ENCODE assay signal across 19 cellular contexts in genomic region chr16:89823087-89823823, GRCh38. TPM values are rescaled to one million over a fixed set of nuclear protein-coding genes. Genes with fewer than 3 reads are reported as not detected.
DNase-seq lines count a peak whose midpoint lies in the region; ATAC-seq, FAIRE-seq and TF ChIP-seq lines count a peak whose summit lies in the region.
"Had no signal": no experiment of that assay in that cellular context is flagged by ENCODE, and none has a peak within 500 bp of the region (broad histone marks: within the 10 kb centered on the region; RNA-seq: fewer than 3 reads in every experiment).

No MANE protein-coding gene starts in this region.

- DNase-seq in cardiac muscle cell (ENCODE audit: low read depth in 1 of 2, low spot score in 1 of 2) (no peak), left cardiac atrium (no peak), NCI-H2227 treated with DMSO at 0.1 percent for 48 hours (lab: John Stamatoyannopoulos, UW) (peak; percentile 6), WERI-Rb-1 (no peak), type B pancreatic cell (ENCODE audit: extremely low spot score, unreplicated experiment) (no peak), mesothelial cell of epicardium (ENCODE audit: low spot score in 2 of 2, unreplicated experiment in 2 of 2) (no peak), frontal cortex (ENCODE audit: low spot score in 2 of 2) (no peak)
- DNase-seq in activated naive CD4-positive, alpha-beta T cell treated with Interleukin-2 at 50 U/mL for 16 hours, result no peak
- DNase-seq: activated CD4-positive, alpha-beta memory T cell treated with anti-CD3 and anti-CD28 coated beads for 36 hours; activated T-cell treated with anti-CD3 and anti-CD28 coated beads, Interleukin-2, amount 50 U/mL, for 24 hours; CD4-positive, CD25-positive, alpha-beta regulatory T cell; dorsolateral prefrontal cortex; H9; natural killer cell; stimulated activated naive CD8-positive, alpha-beta T cell treated with anti-CD3 and anti-CD28 coated beads, Interleukin-15, amount 100 ng/mL, for 72 hours; uterus had no signal

- no peak for TF ChIP-seq CTCF in cardiac muscle cell (IDR thresholded peaks at IDR 0.05; ENCODE audit: low read depth, low read length)
- TF ChIP-seq CTCF in WERI-Rb-1 (IDR thresholded peaks at IDR 0.05; ENCODE audit: low read depth, low read length), result no peak
- TF ChIP-seq CTCF in type B pancreatic cell (conservative IDR thresholded peaks at IDR 0.05), result no peak
- TF ChIP-seq CTCF in mesothelial cell of epicardium (IDR thresholded peaks at IDR 0.05; ENCODE audit: unreplicated experiment), result no peak

- no peak for ATAC-seq in left cardiac atrium
- ATAC-seq: natural killer cell; stimulated activated naive CD8-positive, alpha-beta T cell treated with anti-CD3 and anti-CD28 coated beads, Interleukin-15, amount 100 ng/mL, for 72 hours had no signal

- H3K27ac Mint-ChIP-seq in type B pancreatic cell, result peak overlapping the region; percentile 65
- no peak overlapping the region for H3K27ac Mint-ChIP-seq in mesothelial cell of epicardium
- H3K27ac Mint-ChIP-seq: activated CD4-positive, alpha-beta memory T cell treated with anti-CD3 and anti-CD28 coated beads for 36 hours; activated T-cell treated with anti-CD3 and anti-CD28 coated beads, Interleukin-2, amount 50 U/mL, for 24 hours; CD4-positive, CD25-positive, alpha-beta regulatory T cell; H9; stimulated activated naive CD8-positive, alpha-beta T cell treated with anti-CD3 and anti-CD28 coated beads, Interleukin-15, amount 100 ng/mL, for 72 hours had no signal

- H3K36me3 ChIP-seq in cardiac muscle cell (no peaks in the 10 kb centered on the region), WERI-Rb-1 (no peaks in the 10 kb centered on the region)
- H3K36me3 ChIP-seq: esophagus muscularis mucosa, uterus had no signal

- H3K27me3 Mint-ChIP-seq in type B pancreatic cell (no peaks in the 10 kb centered on the region), mesothelial cell of epicardium (ENCODE audit: low read depth) (no peaks in the 10 kb centered on the region)

- H3K27me3 ChIP-seq in cardiac muscle cell, result no peaks in the 10 kb centered on the region
- no peaks in the 10 kb centered on the region for H3K27me3 ChIP-seq in WERI-Rb-1 (ENCODE audit: insufficient read depth, low read depth, severe bottlenecking)
- H3K27me3 ChIP-seq: dorsolateral prefrontal cortex, esophagus muscularis mucosa, uterus had no signal

- H3K4me1 ChIP-seq in cardiac muscle cell (ENCODE audit: low read depth), result peaks cover 10% of the 10 kb centered on the region
- H3K4me1 ChIP-seq: uterus had no signal

- H3K9me3 ChIP-seq in cardiac muscle cell (ENCODE audit: low read depth), result no peaks in the 10 kb centered on the region
- no peaks in the 10 kb centered on the region for H3K9me3 ChIP-seq in WERI-Rb-1 (ENCODE audit: severe bottlenecking)
- H3K9me3 ChIP-seq: esophagus muscularis mucosa, uterus had no signal

- intact Hi-C loops in left cardiac atrium (cut with DNase I), result no loop called here

- no peaks in the 10 kb centered on the region for H3K36me3 Mint-ChIP-seq in type B pancreatic cell
- H3K36me3 Mint-ChIP-seq in mesothelial cell of epicardium, result no peaks in the 10 kb centered on the region
- H3K36me3 Mint-ChIP-seq: activated CD4-positive, alpha-beta memory T cell treated with anti-CD3 and anti-CD28 coated beads for 36 hours; CD4-positive, CD25-positive, alpha-beta regulatory T cell; natural killer cell had no signal

- no peak for FAIRE-seq in frontal cortex (lab: Jason Lieb, UNC)
- FAIRE-seq: TTC549 had no signal

- H3K9me3 Mint-ChIP-seq in type B pancreatic cell (no peaks in the 10 kb centered on the region), mesothelial cell of epicardium (peaks cover 4% of the 10 kb centered on the region)
- H3K9me3 Mint-ChIP-seq: activated CD4-positive, alpha-beta memory T cell treated with anti-CD3 and anti-CD28 coated beads for 36 hours; activated T-cell treated with anti-CD3 and anti-CD28 coated beads, Interleukin-2, amount 50 U/mL, for 24 hours; CD4-positive, CD25-positive, alpha-beta regulatory T cell; natural killer cell; stimulated activated naive CD8-positive, alpha-beta T cell treated with anti-CD3 and anti-CD28 coated beads, Interleukin-15, amount 100 ng/mL, for 72 hours had no signal

- H3K4me1 Mint-ChIP-seq in type B pancreatic cell (ENCODE audit: unreplicated experiment), result peaks cover 30% of the 10 kb centered on the region
- H3K4me1 Mint-ChIP-seq in mesothelial cell of epicardium, result peaks cover 16% of the 10 kb centered on the region

- H3K27ac ChIP-seq in cardiac muscle cell, result peak overlapping the region; percentile 33
- H3K27ac ChIP-seq in WERI-Rb-1, result peak overlapping the region; percentile 85
- H3K27ac ChIP-seq: dorsolateral prefrontal cortex, esophagus muscularis mucosa, SK-N-MC, uterus had no signal

- H3K4me3 ChIP-seq in cardiac muscle cell (no peak overlapping the region), WERI-Rb-1 (ENCODE audit: low read depth, low read length) (no peak overlapping the region)
- H3K4me3 ChIP-seq: dorsolateral prefrontal cortex, esophagus muscularis mucosa, SK-N-MC, uterus had no signal

- peak overlapping the region; percentile 65 for H3K4me3 Mint-ChIP-seq in type B pancreatic cell
- no peak overlapping the region for H3K4me3 Mint-ChIP-seq in mesothelial cell of epicardium
- H3K4me3 Mint-ChIP-seq: activated CD4-positive, alpha-beta memory T cell treated with anti-CD3 and anti-CD28 coated beads for 36 hours; activated T-cell treated with anti-CD3 and anti-CD28 coated beads, Interleukin-2, amount 50 U/mL, for 24 hours; H9; stimulated activated naive CD8-positive, alpha-beta T cell treated with anti-CD3 and anti-CD28 coated beads, Interleukin-15, amount 100 ng/mL, for 72 hours had no signal

RNA-seq across cellular contexts. Expression of gene SPIRE2, which starts 5.0 kb away (rescaled TPM):
- total RNA-seq in cardiac muscle cell (4.1 and 7.8 TPM in 2 replicates), left cardiac atrium (1 to 10 TPM; 1.2 to 2.0 TPM), type B pancreatic cell (ENCODE audit: low replicate concordance) (17.1 and 18.6 TPM in 2 replicates), mesothelial cell of epicardium (4.9 to 6.8 TPM (median 5.5 TPM) in 3 replicates), frontal cortex (14.7 TPM)
- 3.8 and 5.1 TPM in 2 replicates for polyA plus RNA-seq in cardiac muscle cell
- polyA plus RNA-seq: CD4-positive, CD25-positive, alpha-beta regulatory T cell had no signal

RNA-seq across cellular contexts. Expression of gene FANCA, which starts 6.8 kb away (rescaled TPM):
- total RNA-seq in cardiac muscle cell (20.7 and 26.2 TPM in 2 replicates), left cardiac atrium (1 to 10 TPM; 3.6 to 4.4 TPM), type B pancreatic cell (ENCODE audit: low replicate concordance) (21.9 and 73.3 TPM in 2 replicates), mesothelial cell of epicardium (37.3 to 50.8 TPM (median 46.2 TPM) in 3 replicates), frontal cortex (8.2 TPM)
- polyA plus RNA-seq in cardiac muscle cell, result 17.6 and 20.1 TPM in 2 replicates

RNA-seq across cellular contexts. Expression of gene TCF25, which starts 50.1 kb away (rescaled TPM):
- 206 and 300 TPM in 2 replicates for total RNA-seq in cardiac muscle cell
- polyA plus RNA-seq in cardiac muscle cell, result 229 and 239 TPM in 2 replicates
- 100 to 1,000 TPM in 1 of 2 donors, 10 to 100 TPM in 1; 85.7 to 131 TPM for total RNA-seq in left cardiac atrium
- total RNA-seq in type B pancreatic cell (ENCODE audit: low replicate concordance), result 170 and 184 TPM in 2 replicates
- total RNA-seq in mesothelial cell of epicardium, result 304 to 323 TPM (median 313 TPM) in 3 replicates
- 177 TPM for total RNA-seq in frontal cortex
